Comparison of ENCODE assay signal across 29 cellular contexts in genomic region chr9:107177857-107178256, GRCh38.
DNase-seq lines count a peak whose midpoint lies in the region; TF ChIP-seq lines count a peak whose summit lies in the region.
"Had no signal": no experiment of that assay in that cellular context is flagged by ENCODE, and none has a peak within 500 bp of the region (broad histone marks: within the 10 kb centered on the region; RNA-seq: fewer than 3 reads in every experiment).

No MANE protein-coding gene starts in this region.

- POLR2A ChIA-PET in MCF 10A (lab: Yijun Ruan, JAX): no interaction called here

- H3K27ac Mint-ChIP-seq in MCF 10A (ENCODE audit: low read depth, unreplicated experiment): no peak overlapping the region
- no peak overlapping the region for H3K27ac Mint-ChIP-seq in activated CD4-positive, alpha-beta T cell treated with anti-CD3 and anti-CD28 coated beads, Interleukin-2, amount 10 ng/mL, durations not matched to agents 24 days and 14 days
- H3K27ac Mint-ChIP-seq: activated CD4-positive, alpha-beta memory T cell treated with anti-CD3 and anti-CD28 coated beads for 36 hours; B cell; effector memory CD8-positive, alpha-beta T cell; memory B cell; T-helper 1 cell treated with Interleukin-12 subunit alpha and Interleukin-12 subunit beta and Interleukin-4 antibody, amounts not matched to agents 30 μg/mL and 1 μg/mL, for 36 hours had no signal

- H3K4me3 ChIP-seq in breast epithelium: no peak overlapping the region
- H3K4me3 ChIP-seq: heart right ventricle, SJSA1, tibial artery had no signal

- CTCF ChIA-PET in MCF 10A (lab: Yijun Ruan, JAX): interaction anchor here (0.6 to 1.3 kb wide), 4 partner anchors 10 to 1296 kb away, joined by 3 read pairs; no protein-coding TSS in a partner anchor

- H3K9me3 ChIP-seq in breast epithelium: peaks cover 0 to 7% of the 10 kb centered on the region in 2 donors
- H3K9me3 ChIP-seq: SJSA1 had no signal

- H3K27me3 ChIP-seq in breast epithelium: no peaks in the 10 kb centered on the region
- H3K27me3 ChIP-seq: foreskin keratinocyte, heart right ventricle, SJSA1 had no signal

- TF ChIP-seq CTCF in MCF 10A (IDR thresholded peaks at IDR 0.05; ENCODE audit: unreplicated experiment) (no peak), breast epithelium (IDR thresholded peaks at IDR 0.05) (no peak)

- no peak overlapping the region for H3K4me3 Mint-ChIP-seq in MCF 10A (ENCODE audit: unreplicated experiment)
- H3K4me3 Mint-ChIP-seq in activated CD4-positive, alpha-beta T cell treated with anti-CD3 and anti-CD28 coated beads, Interleukin-2, amount 10 ng/mL, durations not matched to agents 24 days and 14 days: no peak overlapping the region
- H3K4me3 Mint-ChIP-seq: activated CD4-positive, alpha-beta memory T cell treated with anti-CD3 and anti-CD28 coated beads for 36 hours; B cell; CD8-positive, alpha-beta memory T cell; effector memory CD8-positive, alpha-beta T cell; memory B cell; naive B cell; stimulated activated naive CD8-positive, alpha-beta T cell treated with anti-CD3 and anti-CD28 coated beads, Interleukin-15, amount 100 ng/mL, for 72 hours; T-helper 1 cell treated with Interleukin-12 subunit alpha and Interleukin-12 subunit beta and Interleukin-4 antibody, amounts not matched to agents 30 μg/mL and 1 μg/mL, for 36 hours had no signal

- intact Hi-C loops in MCF 10A (cut with micrococcal nuclease) (no loop called here), breast epithelium (cut with DNase I; ENCODE audit: low total_unique reads) (no loop called here), posterior vena cava (cut with DNase I) (no loop called here)
- intact Hi-C loops in activated CD4-positive, alpha-beta T cell treated with anti-CD3 and anti-CD28 coated beads, Interleukin-2, amount 10 ng/mL, durations not matched to agents 24 days and 14 days (cut with micrococcal nuclease): no loop called here

- no peaks in the 10 kb centered on the region for H3K27me3 Mint-ChIP-seq in MCF 10A (ENCODE audit: insufficient read depth, unreplicated experiment)
- peaks cover 14% of the 10 kb centered on the region for H3K27me3 Mint-ChIP-seq in activated CD4-positive, alpha-beta T cell treated with anti-CD3 and anti-CD28 coated beads, Interleukin-2, amount 10 ng/mL, durations not matched to agents 24 days and 14 days

- no peaks in the 10 kb centered on the region for H3K36me3 Mint-ChIP-seq in MCF 10A (ENCODE audit: insufficient read depth, unreplicated experiment)
- H3K36me3 Mint-ChIP-seq in activated CD4-positive, alpha-beta T cell treated with anti-CD3 and anti-CD28 coated beads, Interleukin-2, amount 10 ng/mL, durations not matched to agents 24 days and 14 days (ENCODE audit: low read depth): no peaks in the 10 kb centered on the region
- H3K36me3 Mint-ChIP-seq: CD8-positive, alpha-beta memory T cell; memory B cell had no signal

- BruUV-seq in MCF 10A (replicated peaks; lab: Mats Ljungman, UMichigan): no TSS peak

- H3K4me1 ChIP-seq in breast epithelium: no peaks in the 10 kb centered on the region
- H3K4me1 ChIP-seq: foreskin keratinocyte, SJSA1 had no signal

- H3K9me3 Mint-ChIP-seq in MCF 10A (ENCODE audit: unreplicated experiment): no peaks in the 10 kb centered on the region
- peaks cover 4% of the 10 kb centered on the region for H3K9me3 Mint-ChIP-seq in activated CD4-positive, alpha-beta T cell treated with anti-CD3 and anti-CD28 coated beads, Interleukin-2, amount 10 ng/mL, durations not matched to agents 24 days and 14 days

- TF ChIP-seq POLR2A in breast epithelium (IDR thresholded peaks at IDR 0.05): no peak

- H3K4me1 Mint-ChIP-seq in MCF 10A (ENCODE audit: insufficient read depth, unreplicated experiment): peaks cover 8% of the 10 kb centered on the region
- H3K4me1 Mint-ChIP-seq in activated CD4-positive, alpha-beta T cell treated with anti-CD3 and anti-CD28 coated beads, Interleukin-2, amount 10 ng/mL, durations not matched to agents 24 days and 14 days: peaks cover 7% of the 10 kb centered on the region
- H3K4me1 Mint-ChIP-seq: B cell, memory B cell, naive B cell had no signal

- DNase-seq in MCF 10A (ENCODE audit: unreplicated experiment) (peak; percentile 47), breast epithelium (ENCODE audit: low spot score in 2 of 2) (no peak), NCI-H69 (lab: John Stamatoyannopoulos, UW) (peak; percentile 89), kidney tubule cell (ENCODE audit: low spot score) (peak; percentile 45), NCI-H524 treated with DMSO at 0.1 percent for 48 hours (lab: John Stamatoyannopoulos, UW) (no peak), hypothalamus (lab: John Stamatoyannopoulos, UW) (no peak), posterior vena cava (ENCODE audit: low spot score) (no peak)
- no peak for DNase-seq in activated CD4-positive, alpha-beta T cell treated with anti-CD3 and anti-CD28 coated beads, Interleukin-2, amount 10 ng/mL, durations not matched to agents 24 days and 14 days
- DNase-seq: activated CD4-positive, alpha-beta memory T cell treated with anti-CD3 and anti-CD28 coated beads for 36 hours; activated CD8-positive, alpha-beta memory T cell treated with anti-CD3 and anti-CD28 coated beads, Interleukin-2, amount 50 U/mL, for 48 hours; activated naive CD4-positive, alpha-beta T cell treated with anti-CD3 and anti-CD28 coated beads, Interleukin-2, amount 50 U/mL, for 16 hours; amygdala; CD8-positive, alpha-beta memory T cell; cortex of kidney; effector memory CD8-positive, alpha-beta T cell; foreskin keratinocyte; heart right ventricle; naive B cell; NCI-H1092; NCI-H2081 treated with DMSO at 0.1 percent for 48 hours; NCI-H526 treated with DMSO at 0.1 percent for 48 hours; RPMI8226; stimulated activated CD8-positive, alpha-beta memory T cell treated with anti-CD3 and anti-CD28 coated beads, Interleukin-4, amount 100 ng/mL, for 48 hours; stimulated activated naive CD8-positive, alpha-beta T cell treated with anti-CD3 and anti-CD28 coated beads, Interleukin-15, amount 100 ng/mL, for 72 hours; tibial artery had no signal

- H3K36me3 ChIP-seq in breast epithelium: no peaks in the 10 kb centered on the region
- H3K36me3 ChIP-seq: heart right ventricle, SJSA1, tibial artery had no signal

- no peak overlapping the region for H3K27ac ChIP-seq in breast epithelium
- H3K27ac ChIP-seq: foreskin keratinocyte, SJSA1, tibial artery had no signal

Comparison
In these comparisons a context has a peak if more than half of its experiments do, and no peak if none do; other contexts are left out.
1. DNase-seq: peak in MCF 10A (single experiment), NCI-H69 (single experiment) and kidney tubule cell (single experiment); none in breast epithelium (0 of 2), NCI-H524 treated with DMSO at 0.1 percent for 48 hours (single experiment), hypothalamus (0 of 51), activated CD4-positive, alpha-beta T cell treated with anti-CD3 and anti-CD28 coated beads, Interleukin-2, amount 10 ng/mL, durations not matched to agents 24 days and 14 days (single experiment) and posterior vena cava (single experiment).